In the genomic region with DNA sequence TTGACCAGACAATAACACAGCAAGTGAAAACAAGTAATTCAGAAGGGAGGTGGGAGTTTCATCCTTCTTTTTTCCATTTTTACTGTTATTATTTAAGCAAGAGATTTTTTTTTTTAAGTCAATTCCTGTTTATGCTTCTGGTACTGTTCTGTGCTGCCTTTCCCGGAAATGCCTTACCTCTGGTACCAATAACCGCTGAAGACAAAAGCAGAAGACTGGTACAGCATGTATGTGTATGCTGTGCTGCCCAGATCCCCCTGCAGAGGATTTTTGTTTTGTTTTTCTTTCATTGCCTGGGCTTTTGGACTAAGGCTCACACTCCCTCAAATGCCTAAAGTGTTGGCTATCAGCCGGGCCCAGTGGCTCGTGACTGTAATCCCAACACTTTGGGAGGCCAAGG, we compare ENCODE assay signal across 20 cellular contexts. TPM values are rescaled to one million over a fixed set of nuclear protein-coding genes. Genes with fewer than 3 reads are reported as not detected.
"Had no signal": no experiment of that assay in that cellular context is flagged by ENCODE, and none has a peak within 500 bp of the region (broad histone marks: within the 10 kb centered on the region; RNA-seq: fewer than 3 reads in every experiment).

No MANE protein-coding gene starts in this region.

- H3K4me1 ChIP-seq: esophagus muscularis mucosa, foreskin keratinocyte, gastroesophageal sphincter, heart right ventricle, left lung, lower lobe of right lung had no signal

- ATAC-seq: foreskin keratinocyte, gastroesophageal sphincter, heart right ventricle, left cardiac atrium, left lung, left ventricle myocardium superior, lower lobe of right lung, mucosa of descending colon had no signal

- H3K9me3 ChIP-seq: esophagus muscularis mucosa, gastroesophageal sphincter, left lung, lower lobe of right lung, mucosa of descending colon had no signal

- H3K27me3 ChIP-seq: dorsolateral prefrontal cortex, esophagus muscularis mucosa, foreskin keratinocyte, gastroesophageal sphincter, heart right ventricle, left lung had no signal

- H3K36me3 ChIP-seq: esophagus muscularis mucosa, gastroesophageal sphincter, heart right ventricle, left lung, lower lobe of right lung had no signal

- DNase-seq: dermis blood vessel endothelial cell; dorsolateral prefrontal cortex; effector CD4-positive, alpha-beta T cell; effector memory CD4-positive, alpha-beta T cell; foreskin keratinocyte; glutamatergic neuron; heart right ventricle; hippocampal formation; left cardiac atrium; left lung; left ventricle myocardium superior; lower lobe of right lung; mesenchymal stem cell; mucosa of descending colon; naive B cell had no signal

- H3K27ac Mint-ChIP-seq: mesothelial cell of epicardium had no signal

- H3K4me1 Mint-ChIP-seq: naive B cell had no signal

- H3K4me3 Mint-ChIP-seq: mesothelial cell of epicardium, naive B cell had no signal

- H3K36me3 Mint-ChIP-seq: mesothelial cell of epicardium had no signal

- H3K4me3 ChIP-seq: coronary artery, dorsolateral prefrontal cortex, esophagus muscularis mucosa, gastroesophageal sphincter, heart right ventricle, left lung, lower lobe of right lung, mucosa of descending colon had no signal

- H3K27ac ChIP-seq: coronary artery, dorsolateral prefrontal cortex, esophagus muscularis mucosa, foreskin keratinocyte, gastroesophageal sphincter, heart right ventricle, left lung, lower lobe of right lung had no signal

- H3K9me3 Mint-ChIP-seq: mesothelial cell of epicardium had no signal

RNA-seq across cellular contexts. Expression of a gene that starts 21.3 kb away (rescaled TPM):
- total RNA-seq: endothelial cell of umbilical vein had no signal
